Comparison of ENCODE assay signal across 12 cellular contexts in the genomic region with DNA sequence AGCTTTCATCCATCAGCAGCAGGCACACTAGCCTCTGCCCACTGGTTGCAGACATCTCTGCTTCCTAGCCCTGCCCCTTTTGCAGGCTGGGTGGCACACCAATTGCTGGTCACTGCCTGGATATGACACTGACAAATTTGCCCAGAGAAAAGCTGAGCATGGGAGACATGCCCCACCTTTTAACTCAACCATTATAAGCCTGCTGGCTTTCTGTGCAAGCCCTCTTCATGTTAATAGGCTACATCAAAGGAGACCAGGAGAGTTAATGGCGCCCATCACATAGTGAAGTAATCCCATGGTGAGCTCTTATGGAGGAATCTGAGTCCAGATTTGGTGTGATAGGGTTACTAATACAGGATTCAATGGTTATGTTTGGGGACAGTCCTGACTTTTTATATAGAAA.
DNase-seq lines count a peak whose midpoint lies in the region; ATAC-seq and TF ChIP-seq lines count a peak whose summit lies in the region.
"Had no signal": no experiment of that assay in that cellular context is flagged by ENCODE, and none has a peak within 500 bp of the region (broad histone marks: within the 10 kb centered on the region; RNA-seq: fewer than 3 reads in every experiment).

No MANE protein-coding gene starts in this region.

- TF ChIP-seq POLR2A in heart left ventricle (IDR thresholded peaks at IDR 0.05) (no peak), sigmoid colon (IDR thresholded peaks at IDR 0.05) (no peak)

- CTCF ChIA-PET in RWPE1 (lab: Yijun Ruan, JAX) = no interaction called here

- TF ChIP-seq CTCF in RWPE1 (conservative IDR thresholded peaks at IDR 0.05; ENCODE audit: low read depth) (no peak), heart left ventricle (IDR thresholded peaks at IDR 0.05) (no peak), sigmoid colon (IDR thresholded peaks at IDR 0.05) (no peak)

- DNase-seq in DMS153 (lab: John Stamatoyannopoulos, UW) (peak; percentile 71), RWPE1 (ENCODE audit: low spot score) (no peak), heart left ventricle (peak in 2 of 5 donors; percentile 29 to 33), sigmoid colon (no peak), AG08395 (ENCODE audit: low spot score) (no peak), inferior parietal cortex (ENCODE audit: extremely low spot score) (no peak), activated gamma-delta T cell treated with Interleukin-2 at 50 U/mL for 16 hours (no peak)
- DNase-seq: activated naive CD4-positive, alpha-beta T cell treated with anti-CD3 and anti-CD28 coated beads for 36 hours; CD8-positive, alpha-beta memory T cell; KG1; stimulated activated naive B cell treated with anti-CD40 and anti-IgM and Interleukin-4, amounts not matched to agents 10 μg/mL and 1 μg/mL and 100 μg/mL, for 72 hours had no signal

- 50 to 69% (median 64%) methylated on average over 1 of the region's 1 CpG for WGBS in heart left ventricle, 4 donors
- WGBS in sigmoid colon, 2 donors = 19 to 70% methylated on average over 1 of the region's 1 CpG

- peaks cover 0 to 17% (median 4%) of the 10 kb centered on the region in 9 donors for H3K36me3 ChIP-seq in heart left ventricle
- no peaks in the 10 kb centered on the region for H3K36me3 ChIP-seq in sigmoid colon

- no peaks in the 10 kb centered on the region for H3K9me3 ChIP-seq in heart left ventricle
- no peaks in the 10 kb centered on the region for H3K9me3 ChIP-seq in sigmoid colon

- H3K27me3 ChIP-seq in heart left ventricle = no peaks in the 10 kb centered on the region
- no peaks in the 10 kb centered on the region for H3K27me3 ChIP-seq in sigmoid colon

- ATAC-seq in heart left ventricle (peak; percentile 47 to 70 (median 63)), GM19035 (IDR thresholded peaks at IDR 0.05; ENCODE audit: unreplicated experiment) (no peak)
- ATAC-seq: stimulated activated naive B cell treated with anti-CD40 and anti-IgM and Interleukin-4, amounts not matched to agents 10 μg/mL and 1 μg/mL and 100 μg/mL, for 72 hours had no signal

- H3K27ac ChIP-seq in RWPE1 (peak overlapping the region; percentile 87), heart left ventricle (peak overlapping the region; percentile 35 to 84 (median 74)), sigmoid colon (peak overlapping the region; percentile 67 to 83 (median 77))

- H3K4me3 ChIP-seq in heart left ventricle (peak overlapping the region in 1 of 12 donors; percentile 6), sigmoid colon (peak overlapping the region in 1 of 4 donors; percentile 7)

- H3K4me1 ChIP-seq in heart left ventricle (peaks cover 0 to 46% (median 19%) of the 10 kb centered on the region in 12 donors), sigmoid colon (peaks cover 0 to 56% (median 39%) of the 10 kb centered on the region in 4 donors)

- intact Hi-C loops in heart left ventricle (cut with DNase I) (loop anchor here in 4 of 10 donors (5.0 to 10.0 kb wide), 2 partner anchors 238 to 241 kb away; a partner anchor contains a TSS), sigmoid colon (cut with DNase I) (loop anchor here (2.0 to 5.0 kb wide), 2 partner anchors 22 to 241 kb away; a partner anchor contains a TSS)

- POLR2A ChIA-PET in RWPE1 (lab: Yijun Ruan, JAX; ENCODE audit: low non-redundant PET) = no interaction called here

- no peak for TF ChIP-seq EP300 in sigmoid colon (IDR thresholded peaks at IDR 0.05)
